In the genomic region with DNA sequence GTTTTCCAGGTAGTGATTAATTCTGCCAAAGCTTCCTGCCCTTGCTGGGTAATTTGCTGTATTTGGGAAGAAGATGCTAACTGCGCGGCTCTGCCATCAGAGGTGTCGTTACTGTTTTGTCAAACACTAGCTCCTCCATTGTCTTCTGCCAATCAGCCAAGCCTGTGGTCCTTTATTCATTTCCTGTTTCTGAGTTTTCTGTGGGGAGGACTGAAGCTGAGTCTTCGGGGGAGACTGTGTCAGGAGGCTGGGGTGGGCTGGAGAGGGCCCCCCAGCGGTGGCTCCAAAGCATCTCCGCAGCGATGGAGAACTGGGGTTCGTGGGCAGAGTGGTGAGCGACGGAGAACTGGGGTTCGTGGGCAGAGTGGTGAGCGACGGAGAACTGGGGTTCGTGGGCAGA, we compare ENCODE assay signal across 17 cellular contexts.
"Had no signal": no experiment of that assay in that cellular context is flagged by ENCODE, and none has a peak within 500 bp of the region (broad histone marks: within the 10 kb centered on the region; RNA-seq: fewer than 3 reads in every experiment).

No MANE protein-coding gene starts in this region.

- H3K27ac Mint-ChIP-seq: activated CD4-positive, alpha-beta T cell treated with anti-CD3 and anti-CD28 coated beads, Interleukin-2, amount 10 ng/mL, durations not matched to agents 7 days and 5 days; activated naive CD4-positive, alpha-beta T cell treated with anti-CD3 and anti-CD28 coated beads, Interleukin-2, amount 50 U/mL, for 72 hours; memory B cell; naive thymus-derived CD4-positive, alpha-beta T cell had no signal

- H3K27ac ChIP-seq: breast epithelium, prostate gland, skin epidermis, stomach, testis, upper lobe of left lung had no signal

- H3K4me1 Mint-ChIP-seq: activated CD4-positive, alpha-beta T cell treated with anti-CD3 and anti-CD28 coated beads, Interleukin-2, amount 10 ng/mL, durations not matched to agents 7 days and 5 days; memory B cell; naive thymus-derived CD4-positive, alpha-beta T cell had no signal

- H3K9me3 ChIP-seq: breast epithelium, prostate gland, stomach, testis, upper lobe of left lung had no signal

- H3K4me3 Mint-ChIP-seq: activated CD4-positive, alpha-beta T cell treated with anti-CD3 and anti-CD28 coated beads, Interleukin-2, amount 10 ng/mL, durations not matched to agents 7 days and 5 days; memory B cell had no signal

- H3K27me3 Mint-ChIP-seq: activated CD4-positive, alpha-beta T cell treated with anti-CD3 and anti-CD28 coated beads, Interleukin-2, amount 10 ng/mL, durations not matched to agents 7 days and 5 days; memory B cell had no signal

- H3K36me3 ChIP-seq: breast epithelium, prostate gland, stomach, upper lobe of left lung had no signal

- H3K9me3 Mint-ChIP-seq: activated CD4-positive, alpha-beta T cell treated with anti-CD3 and anti-CD28 coated beads, Interleukin-2, amount 10 ng/mL, durations not matched to agents 7 days and 5 days; activated naive CD4-positive, alpha-beta T cell treated with anti-CD3 and anti-CD28 coated beads, Interleukin-2, amount 50 U/mL, for 72 hours; memory B cell; naive thymus-derived CD4-positive, alpha-beta T cell had no signal

- H3K4me1 ChIP-seq: breast epithelium, prostate gland, testis had no signal

- ATAC-seq: activated CD4-positive, CD25-positive, alpha-beta regulatory T cell treated with anti-CD3 and anti-CD28 coated beads, Interleukin-2, amount 50 U/mL, for 24 hours; activated naive CD4-positive, alpha-beta T cell treated with anti-CD3 and anti-CD28 coated beads, Interleukin-2, amount 50 U/mL, for 72 hours; naive thymus-derived CD4-positive, alpha-beta T cell; right cardiac atrium had no signal

- H3K36me3 Mint-ChIP-seq: activated naive CD4-positive, alpha-beta T cell treated with anti-CD3 and anti-CD28 coated beads, Interleukin-2, amount 50 U/mL, for 72 hours; memory B cell; naive thymus-derived CD4-positive, alpha-beta T cell had no signal

- H3K4me3 ChIP-seq: breast epithelium, prostate gland, skin epidermis, stomach, testis, upper lobe of left lung had no signal

- H3K27me3 ChIP-seq: testis, upper lobe of left lung had no signal

- DNase-seq: activated CD4-positive, alpha-beta T cell treated with anti-CD3 and anti-CD28 coated beads, Interleukin-2, amount 10 ng/mL, durations not matched to agents 7 days and 5 days; activated CD8-positive, alpha-beta memory T cell treated with anti-CD3 and anti-CD28 coated beads, Interleukin-2, amount 50 U/mL, for 4 hours; activated gamma-delta T cell; naive thymus-derived CD4-positive, alpha-beta T cell; occipital lobe; right cardiac atrium; stimulated activated CD4-positive, alpha-beta T cell treated with anti-CD3 and anti-CD28 coated beads, Interleukin-15, amount 100 ng/mL, for 24 hours; stimulated activated CD4-positive, alpha-beta T cell treated with anti-CD3 and anti-CD28 coated beads, Interleukin-2, amount 100 ng/mL, for 48 hours; stomach; testis had no signal
